8 cellular contexts compared by ENCODE assay signal in genomic region chr3:48685603-48686511, GRCh38. TPM values are rescaled to one million over a fixed set of nuclear protein-coding genes. Genes with fewer than 3 reads are reported as not detected.
DNase-seq lines count a peak whose midpoint lies in the region; ATAC-seq and TF ChIP-seq lines count a peak whose summit lies in the region.

Gene NCKIPSD (minus strand): TSS chr3:48685915. CDS start chr3:48685807, 108 bp downstream.

- CTCF ChIA-PET in CD8-positive, alpha-beta T cell (lab: Charles Lee) = interaction anchor here (0.8 to 1.5 kb wide), 9 partner anchors 11 to 285 kb away, joined by 3 to 5 read pairs (median 3); partner anchors contain the start of genes CELSR3 and IP6K2

- H3K9me3 Mint-ChIP-seq in CD8-positive, alpha-beta T cell = no peaks in the 10 kb centered on the region
- no peaks in the 10 kb centered on the region for H3K9me3 Mint-ChIP-seq in memory B cell

- peak; percentile 93 for TF ChIP-seq CTCF in CD8-positive, alpha-beta T cell (IDR thresholded peaks at IDR 0.05)

- H3K4me1 Mint-ChIP-seq in CD8-positive, alpha-beta T cell (ENCODE audit: low read depth) = peaks cover 22% of the 10 kb centered on the region
- H3K4me1 Mint-ChIP-seq in memory B cell = peaks cover 19% of the 10 kb centered on the region

- DNase-seq in CD8-positive, alpha-beta T cell = peak; percentile 81 to 97 (median 90)
- DNase-seq in NOMO-1 (lab: John Stamatoyannopoulos, UW; ENCODE audit: unreplicated experiment in 2 of 2) = peak; percentile 76 to 80
- peak; percentile 98 for DNase-seq in activated CD8-positive, alpha-beta memory T cell treated with anti-CD3 and anti-CD28 coated beads for 24 hours
- peak; percentile 76 to 83 (median 83) for DNase-seq in effector memory CD4-positive, alpha-beta T cell
- DNase-seq in memory B cell (ENCODE audit: low spot score in 2 of 2) = peak; percentile 91 to 95
- DNase-seq in stimulated activated CD8-positive, alpha-beta memory T cell treated with anti-CD3 and anti-CD28 coated beads, Interleukin-12 subunit alpha, Interleukin-12 subunit beta, amount 100 ng/mL, for 4 hours (ENCODE audit: low read depth) = peak; percentile 86

- peaks cover 29% of the 10 kb centered on the region for H3K36me3 ChIP-seq in CD8-positive, alpha-beta T cell (ENCODE audit: insufficient read depth, low read length)
- peaks cover 49% of the 10 kb centered on the region for H3K36me3 ChIP-seq in effector memory CD4-positive, alpha-beta T cell (ENCODE audit: control insufficient read depth, insufficient read depth, low read length)

- peak within 1 kb of the TSS; percentile 85 for H3K4me3 ChIP-seq in CD8-positive, alpha-beta T cell (ENCODE audit: low read depth, low read length)
- H3K4me3 ChIP-seq in effector memory CD4-positive, alpha-beta T cell (ENCODE audit: insufficient read depth, low read depth, low read length, poor library complexity, severe bottlenecking) = peak within 1 kb of the TSS; percentile 79

- peak; percentile 92 for ATAC-seq in CD8-positive, alpha-beta T cell
- peak; percentile 73 for ATAC-seq in GM19351 (IDR thresholded peaks at IDR 0.05; ENCODE audit: unreplicated experiment)
- ATAC-seq in HG03469 (IDR thresholded peaks at IDR 0.05; ENCODE audit: unreplicated experiment) = peak; percentile 57
- ATAC-seq in memory B cell (ENCODE audit: low read depth) = peak; percentile 85

- no peaks in the 10 kb centered on the region for H3K27me3 ChIP-seq in CD8-positive, alpha-beta T cell (ENCODE audit: insufficient read depth, low read length)
- no peaks in the 10 kb centered on the region for H3K27me3 ChIP-seq in effector memory CD4-positive, alpha-beta T cell (replicated peaks; ENCODE audit: control insufficient read depth, insufficient read depth, low read length, poor library complexity, severe bottlenecking)

- POLR2A ChIA-PET in CD8-positive, alpha-beta T cell (lab: Charles Lee) = interaction anchor here (0.7 to 1.1 kb wide), 4 partner anchors 8 to 31 kb away, joined by 3 to 4 read pairs (median 3); partner anchors contain the start of gene IP6K2

- intact Hi-C loops in CD8-positive, alpha-beta T cell (cut with DNase I, micrococcal nuclease) = loop anchor here (1.0 to 10.0 kb wide), 14 partner anchors 25 to 869 kb away; partner anchors contain the start of genes IP6K2 (in 2 of the 2), PRKAR2A (in 2 of the 2), SLC26A6 (in 2 of the 2) and ATRIP (in 1 of the 2)

- peaks cover 18% of the 10 kb centered on the region for H3K4me1 ChIP-seq in CD8-positive, alpha-beta T cell (ENCODE audit: insufficient read depth, low read length)
- peaks cover 12% of the 10 kb centered on the region for H3K4me1 ChIP-seq in effector memory CD4-positive, alpha-beta T cell (ENCODE audit: control insufficient read depth, insufficient read depth, low read length, poor library complexity, severe bottlenecking)

- H3K4me3 Mint-ChIP-seq in CD8-positive, alpha-beta T cell = peak within 1 kb of the TSS; percentile 93
- peak within 1 kb of the TSS; percentile 96 for H3K4me3 Mint-ChIP-seq in memory B cell

- H3K36me3 Mint-ChIP-seq in CD8-positive, alpha-beta T cell = peaks cover 51% of the 10 kb centered on the region
- peaks cover 19% of the 10 kb centered on the region for H3K36me3 Mint-ChIP-seq in memory B cell

- peak within 1 kb of the TSS; percentile 91 for H3K27ac Mint-ChIP-seq in CD8-positive, alpha-beta T cell
- H3K27ac Mint-ChIP-seq in memory B cell = peak within 1 kb of the TSS; percentile 89

- H3K9me3 ChIP-seq in CD8-positive, alpha-beta T cell (ENCODE audit: low read length) = no peaks in the 10 kb centered on the region
- no peaks in the 10 kb centered on the region for H3K9me3 ChIP-seq in effector memory CD4-positive, alpha-beta T cell (ENCODE audit: control insufficient read depth, low read length)

- peak within 1 kb of the TSS; percentile 82 for H3K27ac ChIP-seq in CD8-positive, alpha-beta T cell (ENCODE audit: low read depth, low read length)
- peak within 1 kb of the TSS; percentile 82 for H3K27ac ChIP-seq in effector memory CD4-positive, alpha-beta T cell (ENCODE audit: insufficient read depth, low read length, poor library complexity, severe bottlenecking)

- no peaks in the 10 kb centered on the region for H3K27me3 Mint-ChIP-seq in CD8-positive, alpha-beta T cell (ENCODE audit: low read depth)
- H3K27me3 Mint-ChIP-seq in memory B cell = no peaks in the 10 kb centered on the region

RNA-seq across cellular contexts. Expression of gene NCKIPSD, which starts in this region (rescaled TPM):
- total RNA-seq in CD8-positive, alpha-beta T cell = 1 to 10 TPM; 7.7 to 8.1 TPM

Comparison
In these comparisons a context has a peak if more than half of its experiments do, and no peak if none do; other contexts are left out.
1. Peak in every context shown above with its lines: DNase-seq, ATAC-seq, H3K4me3 ChIP-seq and H3K27ac ChIP-seq.